Comparison of ENCODE assay signal across 1 cellular context in the genomic region with DNA sequence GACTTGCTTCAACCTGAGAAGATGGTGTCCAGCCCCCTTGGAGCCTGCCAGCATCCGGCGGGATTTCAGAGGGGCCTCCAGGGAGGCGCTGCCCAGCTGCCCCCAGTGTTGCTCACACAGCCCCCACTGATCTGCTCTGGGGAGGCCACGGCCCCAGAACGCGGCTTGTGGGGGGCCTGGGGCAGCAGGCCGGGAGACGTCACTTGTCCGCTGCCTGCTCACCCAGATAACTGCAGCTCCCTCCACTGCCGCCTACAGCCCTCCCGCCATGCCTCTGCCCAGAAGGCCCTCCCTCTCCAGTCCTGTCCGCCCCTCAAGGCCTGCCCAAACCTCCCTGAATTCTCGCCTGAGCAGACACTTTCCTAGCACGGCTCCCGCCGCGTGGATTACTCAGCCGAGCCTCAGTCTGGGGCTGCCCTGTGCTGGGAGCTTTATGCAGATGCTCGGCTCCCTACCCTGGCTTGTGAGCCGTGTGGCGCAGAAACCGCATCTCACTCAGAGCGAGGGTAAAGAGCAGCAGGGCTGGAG.
A peak's percentile ranks its signal among the peaks of the same experiment; 100 is the strongest.
TF ChIP-seq lines count a peak whose summit lies in the region.

No MANE protein-coding gene starts in this region.

TF ChIP-seq in K562, 482 proteins besides CTCF, POLR2A, EP300 and RAD21 (continues in another document):
- TF ChIP-seq MTA2 (IDR thresholded peaks at IDR 0.05; ENCODE audit: low read depth), result no peak
- no peak for TF ChIP-seq SMARCA5 (IDR thresholded peaks at IDR 0.05)
- TF ChIP-seq FOXP1 (CRISPR knock-in tag; IDR thresholded peaks at IDR 0.05), result 0 out of 2 replicates have a peak, but pooled peaks have one; percentile 11
- no peak for TF ChIP-seq POLR3A (IDR thresholded peaks at IDR 0.05; ENCODE audit: borderline replicate concordance, extremely low read depth, insufficient read depth, insufficient read length)
- no peak for TF ChIP-seq HCFC1 (IDR thresholded peaks at IDR 0.05; ENCODE audit: low read depth, low read length)
- peak; percentile 31; the same call in 1 of the 2 replicates for TF ChIP-seq ZBTB33 (CRISPR knock-in tag; IDR thresholded peaks at IDR 0.05)
- TF ChIP-seq, protein P1, sequence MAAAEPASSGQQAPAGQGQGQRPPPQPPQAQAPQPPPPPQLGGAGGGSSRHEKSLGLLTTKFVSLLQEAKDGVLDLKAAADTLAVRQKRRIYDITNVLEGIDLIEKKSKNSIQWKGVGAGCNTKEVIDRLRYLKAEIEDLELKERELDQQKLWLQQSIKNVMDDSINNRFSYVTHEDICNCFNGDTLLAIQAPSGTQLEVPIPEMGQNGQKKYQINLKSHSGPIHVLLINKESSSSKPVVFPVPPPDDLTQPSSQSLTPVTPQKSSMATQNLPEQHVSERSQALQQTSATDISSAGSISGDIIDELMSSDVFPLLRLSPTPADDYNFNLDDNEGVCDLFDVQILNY (CRISPR knock-in tag; IDR thresholded peaks at IDR 0.05), result 0 out of 2 replicates have a peak, but pooled peaks have one; percentile 8
- no peak for TF ChIP-seq KLF10 (CRISPR knock-in tag; IDR thresholded peaks at IDR 0.05)
- peak; percentile 32; the same call in 1 of the 2 replicates for TF ChIP-seq VEZF1 (CRISPR knock-in tag; IDR thresholded peaks at IDR 0.05)
- TF ChIP-seq MAZ (CRISPR knock-in tag; conservative IDR thresholded peaks at IDR 0.05 in 1 of 2, IDR thresholded peaks at IDR 0.05 in 1 of 2), result 0 out of 4 replicates have a peak, but pooled peaks of 1 of the 2 experiments have one; percentile 37
- TF ChIP-seq ZNF639 (CRISPR knock-in tag; conservative IDR thresholded peaks at IDR 0.05 in 1 of 2, IDR thresholded peaks at IDR 0.05 in 1 of 2), result no peak
- no peak for TF ChIP-seq CBFB (CRISPR knock-in tag; IDR thresholded peaks at IDR 0.05)
- peak in 2 of 3 experiments; percentile 25 to 71 for TF ChIP-seq YY1 (IDR thresholded peaks at IDR 0.05; ENCODE audit: borderline replicate concordance in 1 of 3, control insufficient read depth in 1 of 3, extremely low read depth in 1 of 3, insufficient read depth in 3 of 3, insufficient read length in 1 of 3, insufficient replicate concordance in 2 of 3, low read depth in 1 of 3, low read length in 2 of 3)
- TF ChIP-seq WHSC1 (IDR thresholded peaks at IDR 0.05; ENCODE audit: low read length), result no peak
- peak; percentile 56 for TF ChIP-seq TCF3 (CRISPR knock-in tag; IDR thresholded peaks at IDR 0.05)
- TF ChIP-seq, protein P2, sequence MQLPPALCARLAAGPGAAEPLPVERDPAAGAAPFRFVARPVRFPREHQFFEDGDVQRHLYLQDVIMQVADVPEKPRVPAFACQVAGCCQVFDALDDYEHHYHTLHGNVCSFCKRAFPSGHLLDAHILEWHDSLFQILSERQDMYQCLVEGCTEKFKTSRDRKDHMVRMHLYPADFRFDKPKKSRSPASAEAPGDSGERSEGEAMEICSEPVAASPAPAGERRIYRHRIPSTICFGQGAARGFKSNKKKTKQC (CRISPR knock-in tag; IDR thresholded peaks at IDR 0.05), result no peak
- TF ChIP-seq CREM (IDR thresholded peaks at IDR 0.05; ENCODE audit: low read depth), result peak; percentile 76
- peak; percentile 69 for TF ChIP-seq POLR2G (IDR thresholded peaks at IDR 0.05; ENCODE audit: low read depth, low read length)
- TF ChIP-seq ZNF277 (CRISPR knock-in tag; IDR thresholded peaks at IDR 0.05; ENCODE audit: borderline replicate concordance), result no peak
- TF ChIP-seq RBM14 (IDR thresholded peaks at IDR 0.05; ENCODE audit: borderline replicate concordance, insufficient read depth, low read depth, low read length), result no peak
- no peak for TF ChIP-seq SFPQ (IDR thresholded peaks at IDR 0.05; ENCODE audit: low read depth, low read length)
- TF ChIP-seq TOE1 (IDR thresholded peaks at IDR 0.05; ENCODE audit: borderline replicate concordance), result 0 out of 2 replicates have a peak, but pooled peaks have one; percentile 6
- TF ChIP-seq TOE1 (CRISPR knock-in tag; IDR thresholded peaks at IDR 0.05; ENCODE audit: borderline replicate concordance, low read depth), result no peak
- peak; percentile 14; the same call in 1 of the 2 replicates for TF ChIP-seq ZFX (CRISPR knock-in tag; IDR thresholded peaks at IDR 0.05)
- no peak for TF ChIP-seq COPS2 (conservative IDR thresholded peaks at IDR 0.05)
- no peak for TF ChIP-seq HLTF (IDR thresholded peaks at IDR 0.05)
- TF ChIP-seq RFX1 (IDR thresholded peaks at IDR 0.05), result no peak
- TF ChIP-seq, protein P3, sequence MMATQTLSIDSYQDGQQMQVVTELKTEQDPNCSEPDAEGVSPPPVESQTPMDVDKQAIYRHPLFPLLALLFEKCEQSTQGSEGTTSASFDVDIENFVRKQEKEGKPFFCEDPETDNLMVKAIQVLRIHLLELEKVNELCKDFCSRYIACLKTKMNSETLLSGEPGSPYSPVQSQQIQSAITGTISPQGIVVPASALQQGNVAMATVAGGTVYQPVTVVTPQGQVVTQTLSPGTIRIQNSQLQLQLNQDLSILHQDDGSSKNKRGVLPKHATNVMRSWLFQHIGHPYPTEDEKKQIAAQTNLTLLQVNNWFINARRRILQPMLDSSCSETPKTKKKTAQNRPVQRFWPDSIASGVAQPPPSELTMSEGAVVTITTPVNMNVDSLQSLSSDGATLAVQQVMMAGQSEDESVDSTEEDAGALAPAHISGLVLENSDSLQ (IDR thresholded peaks at IDR 0.05), result peak; percentile 17; the same call in 1 of the 2 replicates
- no peak for TF ChIP-seq BCOR (IDR thresholded peaks at IDR 0.05)
- peak; percentile 19 to 49; a peak in 2 of 4 replicates for TF ChIP-seq NRF1 (conservative IDR thresholded peaks at IDR 0.05 in 1 of 2, IDR thresholded peaks at IDR 0.05 in 1 of 2)
- TF ChIP-seq ZBTB12 (CRISPR knock-in tag; IDR thresholded peaks at IDR 0.05), result no peak
- TF ChIP-seq, protein P4, sequence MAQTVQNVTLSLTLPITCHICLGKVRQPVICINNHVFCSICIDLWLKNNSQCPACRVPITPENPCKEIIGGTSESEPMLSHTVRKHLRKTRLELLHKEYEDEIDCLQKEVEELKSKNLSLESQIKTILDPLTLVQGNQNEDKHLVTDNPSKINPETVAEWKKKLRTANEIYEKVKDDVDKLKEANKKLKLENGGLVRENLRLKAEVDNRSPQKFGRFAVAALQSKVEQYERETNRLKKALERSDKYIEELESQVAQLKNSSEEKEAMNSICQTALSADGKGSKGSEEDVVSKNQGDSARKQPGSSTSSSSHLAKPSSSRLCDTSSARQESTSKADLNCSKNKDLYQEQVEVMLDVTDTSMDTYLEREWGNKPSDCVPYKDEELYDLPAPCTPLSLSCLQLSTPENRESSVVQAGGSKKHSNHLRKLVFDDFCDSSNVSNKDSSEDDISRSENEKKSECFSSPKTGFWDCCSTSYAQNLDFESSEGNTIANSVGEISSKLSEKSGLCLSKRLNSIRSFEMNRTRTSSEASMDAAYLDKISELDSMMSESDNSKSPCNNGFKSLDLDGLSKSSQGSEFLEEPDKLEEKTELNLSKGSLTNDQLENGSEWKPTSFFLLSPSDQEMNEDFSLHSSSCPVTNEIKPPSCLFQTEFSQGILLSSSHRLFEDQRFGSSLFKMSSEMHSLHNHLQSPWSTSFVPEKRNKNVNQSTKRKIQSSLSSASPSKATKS (CRISPR knock-in tag; IDR thresholded peaks at IDR 0.05), result no peak
- no peak for TF ChIP-seq EHMT2 (IDR thresholded peaks at IDR 0.05)
- no peak for TF ChIP-seq ZNF436 (CRISPR knock-in tag; IDR thresholded peaks at IDR 0.05)
- no peak for TF ChIP-seq NEUROD1 (IDR thresholded peaks at IDR 0.05; ENCODE audit: borderline replicate concordance, low read depth, low read length, partially characterized antibody)
- 0 out of 2 replicates have a peak, but pooled peaks have one; percentile 26 for TF ChIP-seq ZBTB17 (CRISPR knock-in tag; IDR thresholded peaks at IDR 0.05)
- TF ChIP-seq PTRF (tag; IDR thresholded peaks at IDR 0.05), result no peak
- TF ChIP-seq SNRNP70 (optimal IDR thresholded peaks at IDR 0.05; ENCODE audit: low read depth, low read length), result no peak
- no peak for TF ChIP-seq TRIM24 (IDR thresholded peaks at IDR 0.05)
- peak; percentile 27; the same call in 1 of the 2 replicates for TF ChIP-seq CXXC5 (CRISPR knock-in tag; IDR thresholded peaks at IDR 0.05)
- no peak for TF ChIP-seq GABPB2 (CRISPR knock-in tag; conservative IDR thresholded peaks at IDR 0.05)
- TF ChIP-seq ZNF121 (CRISPR knock-in tag; conservative IDR thresholded peaks at IDR 0.05), result no peak
- no peak for TF ChIP-seq ZNF668 (CRISPR knock-in tag; IDR thresholded peaks at IDR 0.05)
- 0 out of 2 replicates have a peak, but pooled peaks have one; percentile 39 for TF ChIP-seq ZNF12 (CRISPR knock-in tag; IDR thresholded peaks at IDR 0.05)
- TF ChIP-seq TEAD2 (tag; IDR thresholded peaks at IDR 0.05), result no peak
- TF ChIP-seq ZNF431 (CRISPR knock-in tag; IDR thresholded peaks at IDR 0.05), result 0 out of 2 replicates have a peak, but pooled peaks have one; percentile 8
- no peak for TF ChIP-seq MAFG (tag; conservative IDR thresholded peaks at IDR 0.05)
- TF ChIP-seq, protein P5, sequence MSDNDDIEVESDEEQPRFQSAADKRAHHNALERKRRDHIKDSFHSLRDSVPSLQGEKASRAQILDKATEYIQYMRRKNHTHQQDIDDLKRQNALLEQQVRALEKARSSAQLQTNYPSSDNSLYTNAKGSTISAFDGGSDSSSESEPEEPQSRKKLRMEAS (CRISPR knock-in tag; IDR thresholded peaks at IDR 0.05), result peak; percentile 44; the same call in 1 of the 2 replicates
- TF ChIP-seq PHB (CRISPR knock-in tag; IDR thresholded peaks at IDR 0.05), result no peak
- TF ChIP-seq EP400 (IDR thresholded peaks at IDR 0.05), result no peak
- peak; percentile 54 for TF ChIP-seq SMAD4 (CRISPR knock-in tag; conservative IDR thresholded peaks at IDR 0.05)
